In the genomic region with DNA sequence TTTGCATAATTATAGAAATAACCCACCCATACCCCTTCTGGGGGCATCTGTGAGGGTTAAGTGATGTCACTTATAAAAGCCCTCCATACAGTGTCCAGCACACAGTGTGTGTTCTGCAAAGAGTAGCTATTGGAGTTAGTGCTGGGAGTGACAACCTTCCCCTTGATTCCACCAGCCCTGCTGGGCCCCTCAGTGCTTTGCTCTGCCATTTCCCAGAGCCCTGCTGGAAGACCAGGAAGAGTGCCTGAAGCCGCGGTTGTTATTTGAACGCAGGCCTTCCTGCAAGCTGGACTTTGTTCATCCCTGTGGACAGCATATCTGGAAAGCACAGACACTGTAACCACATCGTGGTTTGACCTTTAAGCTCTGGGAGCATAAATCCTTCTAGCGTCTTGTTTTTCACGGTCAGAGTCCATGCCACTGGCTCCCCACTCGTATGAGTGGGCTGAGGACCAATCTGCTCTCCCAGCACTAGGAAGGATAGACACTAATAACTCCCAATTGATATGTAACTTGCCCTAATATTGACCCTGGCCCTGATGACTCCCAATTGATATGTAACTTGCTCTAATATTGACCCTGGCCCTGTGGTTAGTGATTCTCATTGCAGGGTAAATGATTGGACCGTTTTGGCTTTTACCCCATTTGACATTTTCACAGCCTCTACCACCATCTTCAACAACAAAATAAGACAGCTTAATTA, we compare ENCODE assay signal across 1 cellular context.
TF ChIP-seq lines count a peak whose summit lies in the region.

No MANE protein-coding gene starts in this region.

TF ChIP-seq in HepG2, 621 proteins besides CTCF, POLR2A, EP300 and RAD21 (continued from another document and continues in another):
- no peak for TF ChIP-seq JDP2 (CRISPR knock-in tag; IDR thresholded peaks at IDR 0.05; ENCODE audit: borderline replicate concordance)
- TF ChIP-seq ZBTB3 (CRISPR knock-in tag; IDR thresholded peaks at IDR 0.05; ENCODE audit: borderline replicate concordance, low read depth) = peak; percentile 48; the same call in 1 of the 2 replicates
- no peak for TF ChIP-seq HNRNPH1 (optimal IDR thresholded peaks at IDR 0.05; ENCODE audit: low read depth, low read length)
- TF ChIP-seq BHLHE40 (IDR thresholded peaks at IDR 0.05; ENCODE audit: low read length) = no peak
- TF ChIP-seq GPN1 (CRISPR knock-in tag; IDR thresholded peaks at IDR 0.05; ENCODE audit: borderline replicate concordance) = no peak
- no peak for TF ChIP-seq ZBTB42 (CRISPR knock-in tag; IDR thresholded peaks at IDR 0.05)
- no peak for TF ChIP-seq TAF1 (CRISPR knock-in tag; IDR thresholded peaks at IDR 0.05)
- no peak for TF ChIP-seq RBFOX2 (IDR thresholded peaks at IDR 0.05; ENCODE audit: low read depth, low read length)
- TF ChIP-seq MAF1 (CRISPR knock-in tag; IDR thresholded peaks at IDR 0.05; ENCODE audit: borderline replicate concordance) = no peak
- TF ChIP-seq ZNF850 (CRISPR knock-in tag; conservative IDR thresholded peaks at IDR 0.05) = 0 out of 2 replicates have a peak, but pooled peaks have one; percentile 80
- peak; percentile 21; the same call in 1 of the 2 replicates for TF ChIP-seq ZNF572 (CRISPR knock-in tag; IDR thresholded peaks at IDR 0.05)
- TF ChIP-seq, protein P1, sequence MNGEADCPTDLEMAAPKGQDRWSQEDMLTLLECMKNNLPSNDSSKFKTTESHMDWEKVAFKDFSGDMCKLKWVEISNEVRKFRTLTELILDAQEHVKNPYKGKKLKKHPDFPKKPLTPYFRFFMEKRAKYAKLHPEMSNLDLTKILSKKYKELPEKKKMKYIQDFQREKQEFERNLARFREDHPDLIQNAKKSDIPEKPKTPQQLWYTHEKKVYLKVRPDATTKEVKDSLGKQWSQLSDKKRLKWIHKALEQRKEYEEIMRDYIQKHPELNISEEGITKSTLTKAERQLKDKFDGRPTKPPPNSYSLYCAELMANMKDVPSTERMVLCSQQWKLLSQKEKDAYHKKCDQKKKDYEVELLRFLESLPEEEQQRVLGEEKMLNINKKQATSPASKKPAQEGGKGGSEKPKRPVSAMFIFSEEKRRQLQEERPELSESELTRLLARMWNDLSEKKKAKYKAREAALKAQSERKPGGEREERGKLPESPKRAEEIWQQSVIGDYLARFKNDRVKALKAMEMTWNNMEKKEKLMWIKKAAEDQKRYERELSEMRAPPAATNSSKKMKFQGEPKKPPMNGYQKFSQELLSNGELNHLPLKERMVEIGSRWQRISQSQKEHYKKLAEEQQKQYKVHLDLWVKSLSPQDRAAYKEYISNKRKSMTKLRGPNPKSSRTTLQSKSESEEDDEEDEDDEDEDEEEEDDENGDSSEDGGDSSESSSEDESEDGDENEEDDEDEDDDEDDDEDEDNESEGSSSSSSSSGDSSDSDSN (CRISPR knock-in tag; IDR thresholded peaks at IDR 0.05) = peak; percentile 51; the same call in 1 of the 2 replicates
- no peak for TF ChIP-seq ZNF567 (CRISPR knock-in tag; IDR thresholded peaks at IDR 0.05; ENCODE audit: borderline replicate concordance)
- TF ChIP-seq NFATC3 (CRISPR knock-in tag; IDR thresholded peaks at IDR 0.05) = no peak
- no peak for TF ChIP-seq ZIK1 (CRISPR knock-in tag; IDR thresholded peaks at IDR 0.05; ENCODE audit: borderline replicate concordance, low read depth)
- peak; percentile 90 for TF ChIP-seq HOXA3 (CRISPR knock-in tag; IDR thresholded peaks at IDR 0.05)
- TF ChIP-seq, protein P2, sequence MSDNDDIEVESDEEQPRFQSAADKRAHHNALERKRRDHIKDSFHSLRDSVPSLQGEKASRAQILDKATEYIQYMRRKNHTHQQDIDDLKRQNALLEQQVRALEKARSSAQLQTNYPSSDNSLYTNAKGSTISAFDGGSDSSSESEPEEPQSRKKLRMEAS (IDR thresholded peaks at IDR 0.05) = peak; percentile 59; the same call in 1 of the 2 replicates
- no peak for TF ChIP-seq ZNF383 (CRISPR knock-in tag; IDR thresholded peaks at IDR 0.05; ENCODE audit: borderline replicate concordance)
- TF ChIP-seq, protein P3, sequence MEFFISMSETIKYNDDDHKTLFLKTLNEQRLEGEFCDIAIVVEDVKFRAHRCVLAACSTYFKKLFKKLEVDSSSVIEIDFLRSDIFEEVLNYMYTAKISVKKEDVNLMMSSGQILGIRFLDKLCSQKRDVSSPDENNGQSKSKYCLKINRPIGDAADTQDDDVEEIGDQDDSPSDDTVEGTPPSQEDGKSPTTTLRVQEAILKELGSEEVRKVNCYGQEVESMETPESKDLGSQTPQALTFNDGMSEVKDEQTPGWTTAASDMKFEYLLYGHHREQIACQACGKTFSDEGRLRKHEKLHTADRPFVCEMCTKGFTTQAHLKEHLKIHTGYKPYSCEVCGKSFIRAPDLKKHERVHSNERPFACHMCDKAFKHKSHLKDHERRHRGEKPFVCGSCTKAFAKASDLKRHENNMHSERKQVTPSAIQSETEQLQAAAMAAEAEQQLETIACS (CRISPR knock-in tag; IDR thresholded peaks at IDR 0.05) = no peak
- no peak for TF ChIP-seq RFX1 (IDR thresholded peaks at IDR 0.05)
- TF ChIP-seq, protein P4, sequence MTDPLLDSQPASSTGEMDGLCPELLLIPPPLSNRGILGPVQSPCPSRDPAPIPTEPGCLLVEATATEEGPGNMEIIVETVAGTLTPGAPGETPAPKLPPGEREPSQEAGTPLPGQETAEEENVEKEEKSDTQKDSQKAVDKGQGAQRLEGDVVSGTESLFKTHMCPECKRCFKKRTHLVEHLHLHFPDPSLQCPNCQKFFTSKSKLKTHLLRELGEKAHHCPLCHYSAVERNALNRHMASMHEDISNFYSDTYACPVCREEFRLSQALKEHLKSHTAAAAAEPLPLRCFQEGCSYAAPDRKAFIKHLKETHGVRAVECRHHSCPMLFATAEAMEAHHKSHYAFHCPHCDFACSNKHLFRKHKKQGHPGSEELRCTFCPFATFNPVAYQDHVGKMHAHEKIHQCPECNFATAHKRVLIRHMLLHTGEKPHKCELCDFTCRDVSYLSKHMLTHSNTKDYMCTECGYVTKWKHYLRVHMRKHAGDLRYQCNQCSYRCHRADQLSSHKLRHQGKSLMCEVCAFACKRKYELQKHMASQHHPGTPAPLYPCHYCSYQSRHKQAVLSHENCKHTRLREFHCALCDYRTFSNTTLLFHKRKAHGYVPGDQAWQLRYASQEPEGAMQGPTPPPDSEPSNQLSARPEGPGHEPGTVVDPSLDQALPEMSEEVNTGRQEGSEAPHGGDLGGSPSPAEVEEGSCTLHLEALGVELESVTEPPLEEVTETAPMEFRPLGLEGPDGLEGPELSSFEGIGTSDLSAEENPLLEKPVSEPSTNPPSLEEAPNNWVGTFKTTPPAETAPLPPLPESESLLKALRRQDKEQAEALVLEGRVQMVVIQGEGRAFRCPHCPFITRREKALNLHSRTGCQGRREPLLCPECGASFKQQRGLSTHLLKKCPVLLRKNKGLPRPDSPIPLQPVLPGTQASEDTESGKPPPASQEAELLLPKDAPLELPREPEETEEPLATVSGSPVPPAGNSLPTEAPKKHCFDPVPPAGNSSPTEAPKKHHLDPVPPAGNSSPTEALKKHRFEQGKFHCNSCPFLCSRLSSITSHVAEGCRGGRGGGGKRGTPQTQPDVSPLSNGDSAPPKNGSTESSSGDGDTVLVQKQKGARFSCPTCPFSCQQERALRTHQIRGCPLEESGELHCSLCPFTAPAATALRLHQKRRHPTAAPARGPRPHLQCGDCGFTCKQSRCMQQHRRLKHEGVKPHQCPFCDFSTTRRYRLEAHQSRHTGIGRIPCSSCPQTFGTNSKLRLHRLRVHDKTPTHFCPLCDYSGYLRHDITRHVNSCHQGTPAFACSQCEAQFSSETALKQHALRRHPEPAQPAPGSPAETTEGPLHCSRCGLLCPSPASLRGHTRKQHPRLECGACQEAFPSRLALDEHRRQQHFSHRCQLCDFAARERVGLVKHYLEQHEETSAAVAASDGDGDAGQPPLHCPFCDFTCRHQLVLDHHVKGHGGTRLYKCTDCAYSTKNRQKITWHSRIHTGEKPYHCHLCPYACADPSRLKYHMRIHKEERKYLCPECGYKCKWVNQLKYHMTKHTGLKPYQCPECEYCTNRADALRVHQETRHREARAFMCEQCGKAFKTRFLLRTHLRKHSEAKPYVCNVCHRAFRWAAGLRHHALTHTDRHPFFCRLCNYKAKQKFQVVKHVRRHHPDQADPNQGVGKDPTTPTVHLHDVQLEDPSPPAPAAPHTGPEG (CRISPR knock-in tag; IDR thresholded peaks at IDR 0.05) = no peak; the same call in 1 of the 2 replicates
- no peak for TF ChIP-seq HNRNPLL (IDR thresholded peaks at IDR 0.05; ENCODE audit: low read depth, low read length, poor library complexity, severe bottlenecking)
- no peak for TF ChIP-seq ZNF841 (CRISPR knock-in tag; IDR thresholded peaks at IDR 0.05; ENCODE audit: borderline replicate concordance)
- TF ChIP-seq ZNF563 (CRISPR knock-in tag; IDR thresholded peaks at IDR 0.05) = no peak
- TF ChIP-seq, protein P5, sequence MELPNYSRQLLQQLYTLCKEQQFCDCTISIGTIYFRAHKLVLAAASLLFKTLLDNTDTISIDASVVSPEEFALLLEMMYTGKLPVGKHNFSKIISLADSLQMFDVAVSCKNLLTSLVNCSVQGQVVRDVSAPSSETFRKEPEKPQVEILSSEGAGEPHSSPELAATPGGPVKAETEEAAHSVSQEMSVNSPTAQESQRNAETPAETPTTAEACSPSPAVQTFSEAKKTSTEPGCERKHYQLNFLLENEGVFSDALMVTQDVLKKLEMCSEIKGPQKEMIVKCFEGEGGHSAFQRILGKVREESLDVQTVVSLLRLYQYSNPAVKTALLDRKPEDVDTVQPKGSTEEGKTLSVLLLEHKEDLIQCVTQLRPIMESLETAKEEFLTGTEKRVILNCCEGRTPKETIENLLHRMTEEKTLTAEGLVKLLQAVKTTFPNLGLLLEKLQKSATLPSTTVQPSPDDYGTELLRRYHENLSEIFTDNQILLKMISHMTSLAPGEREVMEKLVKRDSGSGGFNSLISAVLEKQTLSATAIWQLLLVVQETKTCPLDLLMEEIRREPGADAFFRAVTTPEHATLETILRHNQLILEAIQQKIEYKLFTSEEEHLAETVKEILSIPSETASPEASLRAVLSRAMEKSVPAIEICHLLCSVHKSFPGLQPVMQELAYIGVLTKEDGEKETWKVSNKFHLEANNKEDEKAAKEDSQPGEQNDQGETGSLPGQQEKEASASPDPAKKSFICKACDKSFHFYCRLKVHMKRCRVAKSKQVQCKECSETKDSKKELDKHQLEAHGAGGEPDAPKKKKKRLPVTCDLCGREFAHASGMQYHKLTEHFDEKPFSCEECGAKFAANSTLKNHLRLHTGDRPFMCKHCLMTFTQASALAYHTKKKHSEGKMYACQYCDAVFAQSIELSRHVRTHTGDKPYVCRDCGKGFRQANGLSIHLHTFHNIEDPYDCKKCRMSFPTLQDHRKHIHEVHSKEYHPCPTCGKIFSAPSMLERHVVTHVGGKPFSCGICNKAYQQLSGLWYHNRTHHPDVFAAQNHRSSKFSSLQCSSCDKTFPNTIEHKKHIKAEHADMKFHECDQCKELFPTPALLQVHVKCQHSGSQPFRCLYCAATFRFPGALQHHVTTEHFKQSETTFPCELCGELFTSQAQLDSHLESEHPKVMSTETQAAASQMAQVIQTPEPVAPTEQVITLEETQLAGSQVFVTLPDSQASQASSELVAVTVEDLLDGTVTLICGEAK (IDR thresholded peaks at IDR 0.05) = no peak
- TF ChIP-seq, protein P5 (CRISPR knock-in tag; IDR thresholded peaks at IDR 0.05) = peak; percentile 73; the same call in 1 of the 2 replicates
- TF ChIP-seq, protein P6, sequence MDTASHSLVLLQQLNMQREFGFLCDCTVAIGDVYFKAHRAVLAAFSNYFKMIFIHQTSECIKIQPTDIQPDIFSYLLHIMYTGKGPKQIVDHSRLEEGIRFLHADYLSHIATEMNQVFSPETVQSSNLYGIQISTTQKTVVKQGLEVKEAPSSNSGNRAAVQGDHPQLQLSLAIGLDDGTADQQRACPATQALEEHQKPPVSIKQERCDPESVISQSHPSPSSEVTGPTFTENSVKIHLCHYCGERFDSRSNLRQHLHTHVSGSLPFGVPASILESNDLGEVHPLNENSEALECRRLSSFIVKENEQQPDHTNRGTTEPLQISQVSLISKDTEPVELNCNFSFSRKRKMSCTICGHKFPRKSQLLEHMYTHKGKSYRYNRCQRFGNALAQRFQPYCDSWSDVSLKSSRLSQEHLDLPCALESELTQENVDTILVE (CRISPR knock-in tag; IDR thresholded peaks at IDR 0.05) = peak; percentile 50; the same call in 1 of the 2 replicates
- TF ChIP-seq ZNF674 (CRISPR knock-in tag; IDR thresholded peaks at IDR 0.05; ENCODE audit: low read depth) = no peak
- peak; percentile 97 for TF ChIP-seq HDAC1 (CRISPR knock-in tag; IDR thresholded peaks at IDR 0.05)
